In genomic region chr12:53380104-53380796, GRCh38 we compare ENCODE assay signal across 8 cellular contexts. TPM values are rescaled to one million over a fixed set of nuclear protein-coding genes. Genes with fewer than 3 reads are reported as not detected.
DNase-seq lines count a peak whose midpoint lies in the region; ATAC-seq and TF ChIP-seq lines count a peak whose summit lies in the region.

TSS of gene SP1 (plus strand) at chr12:53380176. CDS start at chr12:53380292, 116 bp downstream.

- ATAC-seq in GM21576 (IDR thresholded peaks at IDR 0.05; ENCODE audit: unreplicated experiment) (peak; percentile 29), Panc1 (peak; percentile 75)

- intact Hi-C loops in Calu3 (cut with micrococcal nuclease; ENCODE audit: unreplicated experiment) (loop anchor here (2.0 kb wide), 1 partner anchor 27 kb away; no protein-coding TSS in a partner anchor), Panc1 (cut with micrococcal nuclease; ENCODE audit: unreplicated experiment) (loop anchor here (10.0 kb wide), 1 partner anchor 615 kb away; no protein-coding TSS in a partner anchor)

- H3K9ac ChIP-seq in muscle layer of colon (ENCODE audit: low read length): peak within 1 kb of the TSS; percentile 67

- H3K9me3 ChIP-seq in Panc1 (ENCODE audit: control insufficient read depth, insufficient read depth, low read depth, low read length): no peaks in the 10 kb centered on the region
- H3K9me3 ChIP-seq in esophagus (ENCODE audit: control insufficient read depth in 2 of 2, insufficient read depth in 1 of 2, low read depth in 1 of 2, low read length in 1 of 2): no peaks in the 10 kb centered on the region
- H3K9me3 ChIP-seq in muscle layer of colon (ENCODE audit: low read length): no peaks in the 10 kb centered on the region

- BruUV-seq in Calu3 (replicated peaks; lab: Mats Ljungman, UMichigan) (no TSS peak), Panc1 (replicated peaks; lab: Mats Ljungman, UMichigan) (no TSS peak)

- H3K36me3 Mint-ChIP-seq in Calu3 (ENCODE audit: insufficient read depth, unreplicated experiment): peaks cover 48% of the 10 kb centered on the region
- peaks cover 46% of the 10 kb centered on the region for H3K36me3 Mint-ChIP-seq in activated T-cell treated with anti-CD3 and anti-CD28 coated beads, Interleukin-2, amount 50 U/mL, for 24 hours (ENCODE audit: low read depth)

- WGBS in esophagus, 2 donors: 1 to 2% methylated on average over 45 to 67 of the region's 71 CpGs

- H3K4me3 Mint-ChIP-seq in Calu3 (ENCODE audit: low read depth, unreplicated experiment): no peak within 1 kb of the TSS
- H3K4me3 Mint-ChIP-seq in activated T-cell treated with anti-CD3 and anti-CD28 coated beads, Interleukin-2, amount 50 U/mL, for 24 hours: peak within 1 kb of the TSS; percentile 84

- CTCF ChIA-PET in Calu3 (lab: Charles Lee): interaction anchor here (0.6 to 1.4 kb wide), 4 partner anchors 28 to 128 kb away, joined by 4 to 11 read pairs (median 8); partner anchors contain the start of gene AAAS
- CTCF ChIA-PET in Panc1 (lab: Charles Lee): interaction anchor here (0.6 to 1.4 kb wide), 3 partner anchors 28 to 1305 kb away, joined by 3 to 6 read pairs (median 4); no protein-coding TSS in a partner anchor

- POLR2A ChIA-PET in Panc1 (lab: Charles Lee): interaction anchor here (0.6 to 1.7 kb wide), 3 partner anchors 35 to 202 kb away, joined by 4 to 11 read pairs (median 6); no protein-coding TSS in a partner anchor

- H3K36me3 ChIP-seq in Panc1 (ENCODE audit: control insufficient read depth, insufficient read depth, low read length) (no peaks in the 10 kb centered on the region), esophagus (ENCODE audit: control insufficient read depth in 2 of 2, insufficient read depth in 2 of 2, low read length in 1 of 2) (peaks cover 7 to 15% of the 10 kb centered on the region in 2 donors), muscle layer of colon (ENCODE audit: insufficient read depth, low read length) (peaks cover 26% of the 10 kb centered on the region)

- peak; percentile 89 for DNase-seq in Calu3
- peak; percentile 85 for DNase-seq in Jurkat, Clone E6-1 (ENCODE audit: low read depth, low spot score)
- no peak for DNase-seq in Panc1 (ENCODE audit: low read depth, low spot score)
- peak; percentile 99 for DNase-seq in activated T-cell treated with anti-CD3 and anti-CD28 coated beads, Interleukin-2, amount 50 U/mL, for 24 hours
- peak; percentile 79 to 83 for DNase-seq in stimulated activated CD8-positive, alpha-beta memory T cell treated with anti-CD3 and anti-CD28 coated beads, Interleukin-7, amount 100 ng/mL, for 4 hours (ENCODE audit: low read depth in 2 of 2)

- no peak for TF ChIP-seq CTCF in Calu3 (IDR thresholded peaks at IDR 0.05; ENCODE audit: unreplicated experiment)
- no peak for TF ChIP-seq CTCF in Panc1 (IDR thresholded peaks at IDR 0.05)

- H3K27me3 Mint-ChIP-seq in Calu3 (ENCODE audit: unreplicated experiment): no peaks in the 10 kb centered on the region
- no peaks in the 10 kb centered on the region for H3K27me3 Mint-ChIP-seq in activated T-cell treated with anti-CD3 and anti-CD28 coated beads, Interleukin-2, amount 50 U/mL, for 24 hours

- H3K27ac ChIP-seq in Panc1 (ENCODE audit: low read length) (peak within 1 kb of the TSS; percentile 99), esophagus (ENCODE audit: low read depth in 2 of 2, low read length in 1 of 2) (peak within 1 kb of the TSS; percentile 99), muscle layer of colon (ENCODE audit: low read depth, low read length) (peak within 1 kb of the TSS; percentile 92)

- peaks cover 25% of the 10 kb centered on the region for H3K4me1 ChIP-seq in Panc1 (ENCODE audit: control insufficient read depth, insufficient read depth, low read length)
- H3K4me1 ChIP-seq in esophagus (ENCODE audit: control insufficient read depth in 2 of 2, insufficient read depth in 2 of 2, low read length in 1 of 2): peaks cover 5 to 19% of the 10 kb centered on the region in 2 donors
- peaks cover 40% of the 10 kb centered on the region for H3K4me1 ChIP-seq in muscle layer of colon (ENCODE audit: insufficient read depth, low read length)

- no peaks in the 10 kb centered on the region for H3K9me3 Mint-ChIP-seq in Calu3 (ENCODE audit: low read depth, unreplicated experiment)
- H3K9me3 Mint-ChIP-seq in activated T-cell treated with anti-CD3 and anti-CD28 coated beads, Interleukin-2, amount 50 U/mL, for 24 hours: no peaks in the 10 kb centered on the region

- H3K27ac Mint-ChIP-seq in Calu3 (ENCODE audit: unreplicated experiment): peak within 1 kb of the TSS; percentile 76
- peak within 1 kb of the TSS; percentile 94 for H3K27ac Mint-ChIP-seq in activated T-cell treated with anti-CD3 and anti-CD28 coated beads, Interleukin-2, amount 50 U/mL, for 24 hours

- H3K27me3 ChIP-seq in Panc1 (ENCODE audit: control insufficient read depth, insufficient read depth, low read length) (no peaks in the 10 kb centered on the region), esophagus (ENCODE audit: control insufficient read depth in 1 of 2, insufficient read depth in 2 of 2, low read length in 2 of 2) (no peaks in the 10 kb centered on the region), muscle layer of colon (ENCODE audit: control insufficient read depth in 1 of 2, insufficient read depth in 2 of 2, low read length in 2 of 2) (no peaks in the 10 kb centered on the region)

- in situ Hi-C loops in Panc1 (cut with HindIII; ENCODE audit: low pct_unique_long_range_greater_than_20kb, low sequenced_read_pairs): no loop called here

- peak within 1 kb of the TSS; percentile 85 for H3K4me3 ChIP-seq in Jurkat, Clone E6-1 (ENCODE audit: low read length)
- H3K4me3 ChIP-seq in Panc1 (ENCODE audit: low read depth in 2 of 2, low read length in 2 of 2): peak within 1 kb of the TSS; percentile 54 to 61
- H3K4me3 ChIP-seq in esophagus (ENCODE audit: low read depth in 1 of 2, low read length in 2 of 2): peak within 1 kb of the TSS; percentile 59 to 70
- H3K4me3 ChIP-seq in muscle layer of colon (ENCODE audit: low read depth in 1 of 2, low read length in 2 of 2): peak within 1 kb of the TSS; percentile 76 to 89

- peaks cover 15% of the 10 kb centered on the region for H3K4me1 Mint-ChIP-seq in Calu3 (ENCODE audit: low read depth, unreplicated experiment)
- H3K4me1 Mint-ChIP-seq in activated T-cell treated with anti-CD3 and anti-CD28 coated beads, Interleukin-2, amount 50 U/mL, for 24 hours (ENCODE audit: low read depth): peaks cover 38% of the 10 kb centered on the region

RNA-seq across cellular contexts. Expression of gene SP1, which starts in this region (rescaled TPM):
- total RNA-seq in Calu3 (2022) (52.5 and 58.0 TPM in 2 replicates), Panc1 (2021; ENCODE audit: unreplicated experiment) (81.0 TPM)
- 26.7 TPM for polyA plus RNA-seq in Jurkat, Clone E6-1 (2012; ENCODE audit: insufficient read depth, insufficient read length)
- 33.6 TPM for polyA plus RNA-seq in Panc1 (2012; ENCODE audit: insufficient read length)
- 10 to 100 TPM; 21.6 to 22.3 TPM for polyA plus RNA-seq in esophagus
